13 cellular contexts compared by ENCODE assay signal in the genomic region with DNA sequence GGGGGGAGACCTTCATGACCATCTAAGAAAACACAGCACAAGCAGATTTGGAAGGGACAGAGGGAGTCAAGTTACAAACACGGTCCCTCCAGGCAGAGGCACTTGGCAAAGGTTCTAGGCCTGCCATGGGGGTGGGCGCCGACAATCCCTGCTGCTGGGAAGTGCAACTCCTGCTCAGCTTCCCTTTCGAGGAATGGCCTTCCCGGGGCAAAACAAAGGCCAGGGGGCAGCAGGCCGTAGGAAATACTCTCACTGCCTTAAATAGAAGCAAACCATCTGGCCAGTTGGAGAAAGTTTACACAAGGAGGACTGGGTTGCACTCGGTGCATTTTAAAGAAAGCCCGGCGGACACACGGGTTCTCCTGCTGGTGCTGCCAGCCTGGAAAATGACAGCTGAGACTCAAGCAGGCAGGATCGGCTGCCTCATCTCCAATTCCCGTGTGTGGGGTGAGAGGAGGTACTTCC.
DNase-seq lines count a peak whose midpoint lies in the region; ATAC-seq, FAIRE-seq and TF ChIP-seq lines count a peak whose summit lies in the region.
"Had no signal": no experiment of that assay in that cellular context is flagged by ENCODE, and none has a peak within 500 bp of the region (broad histone marks: within the 10 kb centered on the region; RNA-seq: fewer than 3 reads in every experiment).

No MANE protein-coding gene starts in this region.

- H3K36me3 Mint-ChIP-seq in activated T-helper 17 cell treated with anti-CD3 and anti-CD28 coated beads, Interleukin-2, amount 50 U/mL, for 72 hours (ENCODE audit: low read depth), result peaks cover 7% of the 10 kb centered on the region
- H3K36me3 Mint-ChIP-seq: activated naive CD4-positive, alpha-beta T cell treated with anti-CD3 and anti-CD28 coated beads, Interleukin-2, amount 50 U/mL, for 72 hours had no signal

- H3K36me3 ChIP-seq in body of pancreas (replicated peaks in 1 of 2; ENCODE audit: insufficient read depth in 1 of 2, low read depth in 2 of 2), result no peaks in the 10 kb centered on the region
- no peaks in the 10 kb centered on the region for H3K36me3 ChIP-seq in hepatocyte (replicated peaks; ENCODE audit: insufficient read depth, low read depth)

- H3K4me1 Mint-ChIP-seq in activated T-helper 17 cell treated with anti-CD3 and anti-CD28 coated beads, Interleukin-2, amount 50 U/mL, for 72 hours, result peaks cover 7% of the 10 kb centered on the region

- no peak overlapping the region for H3K27ac ChIP-seq in body of pancreas
- peak overlapping the region; percentile 99 for H3K27ac ChIP-seq in hepatocyte

- FAIRE-seq in RCC 7860 (lab: Jason Lieb, UNC), result no peak

- DNase-seq in EH (ENCODE audit: low read depth) (peak; percentile 34), body of pancreas (peak in 2 of 4 donors; percentile 20 to 38), hepatocyte (ENCODE audit: low spot score) (no peak), sciatic nerve (ENCODE audit: low spot score) (no peak), GOT3 (lab: John Stamatoyannopoulos, UW) (no peak), RCC 7860 (ENCODE audit: low spot score) (no peak)
- DNase-seq: CD4-positive, alpha-beta memory T cell; H7; NCI-H2029 treated with DMSO at 0.1 percent for 48 hours; stimulated activated CD8-positive, alpha-beta memory T cell treated with anti-CD3 and anti-CD28 coated beads, Interleukin-4, amount 100 ng/mL, for 48 hours had no signal

- H3K4me3 ChIP-seq in body of pancreas (no peak overlapping the region), hepatocyte (no peak overlapping the region)

- no peaks in the 10 kb centered on the region for H3K9me3 Mint-ChIP-seq in activated T-helper 17 cell treated with anti-CD3 and anti-CD28 coated beads, Interleukin-2, amount 50 U/mL, for 72 hours
- H3K9me3 Mint-ChIP-seq: activated naive CD4-positive, alpha-beta T cell treated with anti-CD3 and anti-CD28 coated beads, Interleukin-2, amount 50 U/mL, for 72 hours; CD4-positive, alpha-beta memory T cell had no signal

- H3K79me2 ChIP-seq in hepatocyte, result peaks cover 25% of the 10 kb centered on the region

- H3K4me2 ChIP-seq in hepatocyte, result peak overlapping the region; percentile 10

- intact Hi-C loops in body of pancreas (cut with DNase I) (no loop called here), sciatic nerve (cut with DNase I) (no loop called here)

- TF ChIP-seq CTCF in body of pancreas (IDR thresholded peaks at IDR 0.05) (no peak), hepatocyte (IDR thresholded peaks at IDR 0.05; ENCODE audit: poor library complexity) (no peak)

- no peak overlapping the region for H2AFZ ChIP-seq in hepatocyte

- no peak overlapping the region for H3K4me3 Mint-ChIP-seq in activated T-helper 17 cell treated with anti-CD3 and anti-CD28 coated beads, Interleukin-2, amount 50 U/mL, for 72 hours
- H3K4me3 Mint-ChIP-seq: CD4-positive, alpha-beta memory T cell had no signal

- no peak overlapping the region for H3K27ac Mint-ChIP-seq in activated T-helper 17 cell treated with anti-CD3 and anti-CD28 coated beads, Interleukin-2, amount 50 U/mL, for 72 hours

- TF ChIP-seq POLR2A in body of pancreas (IDR thresholded peaks at IDR 0.05), result no peak

- no peaks in the 10 kb centered on the region for H4K20me1 ChIP-seq in hepatocyte (ENCODE audit: insufficient read depth, poor library complexity, severe bottlenecking)

- 27 to 63% methylated on average over 12 of the region's 12 CpGs for WGBS in body of pancreas, 2 donors
- WGBS in hepatocyte (ENCODE audit: low lambda C conversion rate, missing lambda C conversion rate), result 26% methylated on average over 12 of the region's 12 CpGs

- no peaks in the 10 kb centered on the region for H3K9me2 ChIP-seq in hepatocyte (replicated peaks; ENCODE audit: insufficient read depth)

- ATAC-seq in body of pancreas (peak; percentile 25), sciatic nerve (peak; percentile 14), GM21447 (IDR thresholded peaks at IDR 0.05; ENCODE audit: unreplicated experiment) (no peak)
- ATAC-seq in activated T-helper 17 cell treated with anti-CD3 and anti-CD28 coated beads, Interleukin-2, amount 50 U/mL, for 72 hours (replicated peaks), result no peak
- ATAC-seq: activated naive CD4-positive, alpha-beta T cell treated with anti-CD3 and anti-CD28 coated beads, Interleukin-2, amount 50 U/mL, for 72 hours had no signal

- no peaks in the 10 kb centered on the region for H3K27me3 Mint-ChIP-seq in activated T-helper 17 cell treated with anti-CD3 and anti-CD28 coated beads, Interleukin-2, amount 50 U/mL, for 72 hours
- H3K27me3 Mint-ChIP-seq: CD4-positive, alpha-beta memory T cell had no signal

- H3K4me1 ChIP-seq in body of pancreas (peaks cover 45% of the 10 kb centered on the region), hepatocyte (ENCODE audit: insufficient read depth) (peaks cover 69% of the 10 kb centered on the region)

- H3K27me3 ChIP-seq in body of pancreas (no peaks in the 10 kb centered on the region), hepatocyte (no peaks in the 10 kb centered on the region)

- H3K9me3 ChIP-seq in body of pancreas, result no peaks in the 10 kb centered on the region
- no peaks in the 10 kb centered on the region for H3K9me3 ChIP-seq in hepatocyte (ENCODE audit: low read depth)

Comparison
In these comparisons a context has a peak if more than half of its experiments do, and no peak if none do; other contexts are left out.
1. ATAC-seq: peak in body of pancreas (single experiment) and sciatic nerve (single experiment); none in GM21447 (single experiment) and activated T-helper 17 cell treated with anti-CD3 and anti-CD28 coated beads, Interleukin-2, amount 50 U/mL, for 72 hours (single experiment).